ENCODE assay signal across 16 cellular contexts in genomic region chr21:39955326-39955725, GRCh38.
"Had no signal": no experiment of that assay in that cellular context is flagged by ENCODE, and none has a peak within 500 bp of the region (broad histone marks: within the 10 kb centered on the region; RNA-seq: fewer than 3 reads in every experiment).

No MANE protein-coding gene starts in this region.

- H3K9ac ChIP-seq: SK-N-SH had no signal

- H3K9me3 ChIP-seq: SK-N-SH had no signal

- H3K27ac ChIP-seq: RWPE1 had no signal

- DNase-seq: KBM-7, NCI-H1092, NCI-H1105 treated with DMSO at 0.1 percent for 48 hours, NCI-H1436, NCI-H187, NCI-H2029, NCI-H2081 treated with DMSO at 0.1 percent for 48 hours, NCI-H2171, NCI-H226, NCI-H446, NCI-H510A, NCI-H524 treated with DMSO at 0.1 percent for 48 hours, NCI-H69, NCI-H774, SK-N-SH had no signal
